In the genomic region with DNA sequence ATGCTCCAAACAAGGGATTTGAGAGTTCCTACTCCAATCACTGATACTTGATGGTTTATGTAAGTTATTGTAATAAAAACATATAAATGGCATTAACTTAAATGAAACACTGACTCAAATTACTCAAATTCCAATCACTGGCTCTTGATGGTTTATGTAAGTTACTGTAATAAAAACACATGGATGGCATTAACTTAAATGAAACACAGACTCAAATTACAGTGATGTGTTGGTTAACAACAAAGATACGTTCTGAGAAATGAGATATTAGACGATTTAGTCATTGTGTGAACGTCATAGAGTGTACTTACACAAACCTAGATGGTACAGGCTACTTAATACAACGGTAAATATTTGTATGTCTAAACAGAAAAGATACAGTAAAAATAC, we compare ENCODE assay signal across 23 cellular contexts. TPM values are rescaled to one million over a fixed set of nuclear protein-coding genes. Genes with fewer than 3 reads are reported as not detected.
"Had no signal": no experiment of that assay in that cellular context is flagged by ENCODE, and none has a peak within 500 bp of the region (broad histone marks: within the 10 kb centered on the region; RNA-seq: fewer than 3 reads in every experiment).

No MANE protein-coding gene starts in this region.

- H3K4me3 ChIP-seq: esophagus squamous epithelium, gastrocnemius medialis, heart right ventricle, mucosa of descending colon, psoas muscle, right lobe of liver, suprapubic skin, thyroid gland, upper lobe of left lung, uterus had no signal

- DNase-seq: esophagus squamous epithelium; gastrocnemius medialis; heart right ventricle; hypothalamus; islet precursor cell; mammary epithelial cell; mucosa of descending colon; naive thymus-derived CD8-positive, alpha-beta T cell; psoas muscle; retina; right lobe of liver; stimulated activated CD4-positive, alpha-beta T cell treated with anti-CD3 and anti-CD28 coated beads, Interleukin-4, amount 100 ng/mL, for 1 hour; stimulated activated CD8-positive, alpha-beta memory T cell treated with anti-CD3 and anti-CD28 coated beads, Interleukin-4, amount 100 ng/mL, for 48 hours; stimulated activated naive CD8-positive, alpha-beta T cell treated with anti-CD3 and anti-CD28 coated beads, Interleukin-15, Interleukin-2, amounts not matched to agents 100 U/mL and 50 U/mL, for 24 hours; thyroid gland; upper lobe of left lung; uterus had no signal

- H3K27ac ChIP-seq: esophagus squamous epithelium, gastrocnemius medialis, heart right ventricle, neutrophil, psoas muscle, right lobe of liver, suprapubic skin, thyroid gland, upper lobe of left lung, uterus had no signal

- H3K27me3 ChIP-seq: gastrocnemius medialis, right lobe of liver, thyroid gland, upper lobe of left lung, uterus had no signal

- ATAC-seq: gastrocnemius medialis; heart right ventricle; left lobe of liver; mucosa of descending colon; naive thymus-derived CD8-positive, alpha-beta T cell; psoas muscle; right lobe of liver; stimulated activated effector memory CD8-positive, alpha-beta T cell treated with anti-CD3 and anti-CD28 coated beads, Interleukin-12 subunit alpha, Interleukin-12 subunit beta, amount 100 ng/mL, for 72 hours; stimulated activated naive CD8-positive, alpha-beta T cell treated with anti-CD3 and anti-CD28 coated beads, Interleukin-15, Interleukin-2, amounts not matched to agents 100 U/mL and 50 U/mL, for 24 hours had no signal

RNA-seq across cellular contexts. Expression of a gene that starts 6.6 kb away (rescaled TPM):
- total RNA-seq: esophagus squamous epithelium; fibroblast of villous mesenchyme; gastrocnemius medialis; left lobe of liver; mammary epithelial cell; naive thymus-derived CD8-positive, alpha-beta T cell; osteoblast; psoas muscle; right lobe of liver; suprapubic skin; thyroid gland had no signal
